Comparison of ENCODE assay signal across 9 cellular contexts in the genomic region with DNA sequence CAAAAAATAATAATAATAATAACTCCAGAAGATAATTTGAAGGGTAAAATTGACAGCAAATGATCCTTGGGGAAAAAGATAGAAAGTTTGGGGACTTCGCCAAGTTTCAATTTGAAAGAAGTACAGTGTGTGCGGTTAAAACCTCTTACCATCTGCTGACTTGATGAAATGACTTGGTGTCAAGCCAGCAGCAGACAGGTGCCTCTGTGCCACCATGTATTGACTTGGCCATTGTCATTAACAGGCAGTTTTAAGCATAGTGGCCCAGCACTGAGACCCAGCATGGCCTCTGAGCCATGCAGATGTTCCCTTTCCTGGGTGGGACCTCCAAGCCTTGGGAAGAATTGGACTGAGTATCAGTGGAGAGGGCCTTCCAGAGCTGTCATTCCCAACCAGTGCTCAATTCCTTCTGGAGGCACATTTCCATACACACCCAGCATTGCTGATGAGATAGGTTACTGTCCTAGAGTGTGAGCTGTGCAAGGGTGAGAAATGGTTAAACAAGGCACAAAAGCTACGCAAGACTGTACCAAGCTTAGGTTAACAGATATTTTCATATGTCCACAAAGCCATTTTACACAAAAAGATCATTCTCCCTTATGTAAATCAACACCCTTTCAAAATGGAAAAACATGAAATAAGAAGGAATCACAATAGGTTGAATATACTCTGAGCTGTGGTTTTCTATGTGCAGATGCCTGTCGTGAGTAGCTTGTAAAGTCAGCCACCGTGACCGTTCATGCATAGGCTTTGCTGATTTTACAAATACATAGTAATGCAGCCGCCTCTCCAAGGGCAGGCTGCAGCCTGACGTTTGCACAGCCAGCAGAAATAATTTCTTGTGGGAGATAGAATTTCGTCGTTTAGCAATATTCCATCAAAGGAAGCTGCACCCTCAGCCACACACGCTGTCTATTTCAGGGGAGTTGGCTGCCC. TPM values are rescaled to one million over a fixed set of nuclear protein-coding genes. Genes with fewer than 3 reads are reported as not detected.
DNase-seq lines count a peak whose midpoint lies in the region; ATAC-seq and TF ChIP-seq lines count a peak whose summit lies in the region.
"Had no signal": no experiment of that assay in that cellular context is flagged by ENCODE, and none has a peak within 500 bp of the region (broad histone marks: within the 10 kb centered on the region; RNA-seq: fewer than 3 reads in every experiment).

No MANE protein-coding gene starts in this region.

- no peaks in the 10 kb centered on the region; the same call in 1 of the 2 replicates for H3K9me1 ChIP-seq in IMR-90 (ENCODE audit: insufficient read depth, low read length)

- no peak overlapping the region for H2BK20ac ChIP-seq in IMR-90 (ENCODE audit: low read depth, low read length)

- no peak overlapping the region for H3K14ac ChIP-seq in IMR-90 (replicated peaks; ENCODE audit: low read depth, low read length)

- TF ChIP-seq RAD21 in IMR-90 (IDR thresholded peaks at IDR 0.05; ENCODE audit: low read length), result no peak

- no peak overlapping the region for H2AFZ ChIP-seq in IMR-90 (replicated peaks; ENCODE audit: low read length, poor library complexity)

- H3K4me3 ChIP-seq in GM12864 (ENCODE audit: low read depth, low read length), result no peak overlapping the region
- no peak overlapping the region for H3K4me3 ChIP-seq in IMR-90 (ENCODE audit: insufficient read depth, low read depth, low read length)
- H3K4me3 ChIP-seq in adipocyte (ENCODE audit: low read length), result no peak overlapping the region
- no peak overlapping the region for H3K4me3 ChIP-seq in dorsolateral prefrontal cortex

- H3K9me3 Mint-ChIP-seq in activated T-cell treated with anti-CD3 and anti-CD28 coated beads, Interleukin-2, amount 50 U/mL, for 4 hours, result no peaks in the 10 kb centered on the region

- no peaks in the 10 kb centered on the region for H3K4me1 Mint-ChIP-seq in activated T-cell treated with anti-CD3 and anti-CD28 coated beads, Interleukin-2, amount 50 U/mL, for 4 hours (ENCODE audit: low read depth)

- no peak overlapping the region for H2AK5ac ChIP-seq in IMR-90 (ENCODE audit: low read depth, low read length)

- H3K36me3 Mint-ChIP-seq in activated T-cell treated with anti-CD3 and anti-CD28 coated beads, Interleukin-2, amount 50 U/mL, for 4 hours (ENCODE audit: insufficient read depth), result no peaks in the 10 kb centered on the region

- dilution Hi-C loops in IMR-90 (cut with HindIII; ENCODE audit: low sequenced_read_pairs, unreplicated experiment), result no loop called here

- CTCF ChIA-PET in IMR-90 (lab: Yijun Ruan, JAX), result no interaction called here

- H3K9ac ChIP-seq in IMR-90 (ENCODE audit: low read depth, low read length) (no peak overlapping the region), adipocyte (ENCODE audit: low read length) (no peak overlapping the region)

- no peak for TF ChIP-seq POLR2A in IMR-90 (IDR thresholded peaks at IDR 0.05; ENCODE audit: low read depth, low read length)

- H3K4ac ChIP-seq in IMR-90 (ENCODE audit: low read depth, low read length), result no peak overlapping the region

- no peak overlapping the region for H3K56ac ChIP-seq in IMR-90 (ENCODE audit: extremely low read depth, insufficient read depth, low read length)

- in situ Hi-C loops in IMR-90 (cut with MboI; ENCODE audit: low sequenced_read_pairs), result no loop called here

- no peak overlapping the region for H4K5ac ChIP-seq in IMR-90 (ENCODE audit: low read depth, low read length)

- peak; percentile 84 for ATAC-seq in GM21737 (IDR thresholded peaks at IDR 0.05; ENCODE audit: unreplicated experiment)
- no peak for ATAC-seq in IMR-90 (ENCODE audit: low read depth)
- ATAC-seq in activated T-cell treated with anti-CD3 and anti-CD28 coated beads, Interleukin-2, amount 50 U/mL, for 4 hours, result no peak

- no peaks in the 10 kb centered on the region for H4K20me1 ChIP-seq in IMR-90 (ENCODE audit: insufficient read depth, low read length)

- peaks cover 6% of the 10 kb centered on the region; the same call in 1 of the 2 replicates for H3K4me1 ChIP-seq in IMR-90 (ENCODE audit: control insufficient read depth, insufficient read depth, low read length)
- H3K4me1 ChIP-seq in adipocyte (ENCODE audit: control insufficient read depth, insufficient read depth, low read length), result peaks cover 14% of the 10 kb centered on the region

- H2BK15ac ChIP-seq in IMR-90 (ENCODE audit: low read depth, low read length), result no peak overlapping the region

- H3K27ac ChIP-seq in IMR-90 (ENCODE audit: insufficient read depth, low read length), result no peak overlapping the region
- no peak overlapping the region for H3K27ac ChIP-seq in dorsolateral prefrontal cortex

- H3K9me3 ChIP-seq in IMR-90 (ENCODE audit: control insufficient read depth, insufficient read depth, low read length) (no peaks in the 10 kb centered on the region), adipocyte (ENCODE audit: control insufficient read depth, low read length) (no peaks in the 10 kb centered on the region)

- WGBS in IMR-90 (ENCODE audit: extremely low coverage in 2 of 2, insufficient read length in 1 of 2), 2 experiments, result 100% methylated on average over 2 of the region's 11 CpGs; no CpG with 5 or more reads in 1 of the 2 experiments

- no peak overlapping the region for H3K18ac ChIP-seq in IMR-90 (ENCODE audit: low read depth, low read length)

- H3K79me1 ChIP-seq in IMR-90 (ENCODE audit: low read depth in 1 of 2, low read length in 2 of 2), result no peaks in the 10 kb centered on the region

- POLR2A ChIA-PET in IMR-90 (lab: Charles Lee; ENCODE audit: unreplicated experiment), result no interaction called here

- no peak overlapping the region for H4K91ac ChIP-seq in IMR-90 (ENCODE audit: insufficient read depth, low read depth, low read length)

- no peak overlapping the region for H4K8ac ChIP-seq in IMR-90 (ENCODE audit: low read depth in 2 of 2, low read length in 2 of 2)

- H3K23ac ChIP-seq in IMR-90 (ENCODE audit: low read depth, low read length), result no peak overlapping the region

- H3K4me3 Mint-ChIP-seq in activated T-cell treated with anti-CD3 and anti-CD28 coated beads, Interleukin-2, amount 50 U/mL, for 4 hours, result no peak overlapping the region

- H3K27me3 Mint-ChIP-seq in activated T-cell treated with anti-CD3 and anti-CD28 coated beads, Interleukin-2, amount 50 U/mL, for 4 hours (ENCODE audit: low read depth), result peaks cover 8% of the 10 kb centered on the region

- DNase-seq in GM12864 (ENCODE audit: low read depth) (peak; percentile 60), IMR-90 (no peak), adipocyte (ENCODE audit: low read depth) (peak; percentile 22), dorsolateral prefrontal cortex (no peak)
- no peak for DNase-seq in stimulated activated CD4-positive, alpha-beta T cell treated with anti-CD3 and anti-CD28 coated beads, Interleukin-2, amount 100 ng/mL, for 24 hours
- no peak for DNase-seq in stimulated activated CD4-positive, alpha-beta T cell treated with anti-CD3 and anti-CD28 coated beads, Interleukin-4, amount 100 ng/mL, for 4 hours
- no peak for DNase-seq in activated T-cell treated with anti-CD3 and anti-CD28 coated beads, Interleukin-2, amount 50 U/mL, for 4 hours
- DNase-seq: caudate nucleus had no signal

- intact Hi-C loops in IMR-90 (cut with micrococcal nuclease) (no loop called here), dorsolateral prefrontal cortex (cut with DNase I) (no loop called here)

- peak overlapping the region; percentile 73 for H2AK9ac ChIP-seq in IMR-90 (replicated peaks; ENCODE audit: low read depth, low read length, poor library complexity)

- no peak overlapping the region for H2BK120ac ChIP-seq in IMR-90 (ENCODE audit: low read depth, low read length)

- H3K27me3 ChIP-seq in IMR-90 (ENCODE audit: control insufficient read depth, insufficient read depth, low read length) (peaks cover 12% of the 10 kb centered on the region), adipocyte (replicated peaks; ENCODE audit: control insufficient read depth, insufficient read depth, low read length) (peaks cover 7% of the 10 kb centered on the region), dorsolateral prefrontal cortex (peaks cover 0 to 71% (median 0%) of the 10 kb centered on the region in 45 donors)

- H3K36me3 ChIP-seq in IMR-90 (ENCODE audit: control insufficient read depth, insufficient read depth, low read length), result no peaks in the 10 kb centered on the region
- no peaks in the 10 kb centered on the region for H3K36me3 ChIP-seq in adipocyte (ENCODE audit: control insufficient read depth, insufficient read depth, low read length, severe bottlenecking)

- TF ChIP-seq CTCF in GM12864 (IDR thresholded peaks at IDR 0.05; ENCODE audit: low read depth, low read length, missing control alignments) (no peak), IMR-90 (conservative IDR thresholded peaks at IDR 0.05; ENCODE audit: low read depth, low read length) (no peak), dorsolateral prefrontal cortex (IDR thresholded peaks at IDR 0.05 in 54 of 56, conservative IDR thresholded peaks at IDR 0.05 in 2 of 56; ENCODE audit: low read depth in 1 of 56, partially characterized antibody in 56 of 56) (no peak)

- no TSS peak for BruUV-seq in IMR-90 (replicated peaks; lab: Mats Ljungman, UMichigan)

- H2BK5ac ChIP-seq in IMR-90 (ENCODE audit: low read depth, low read length, poor library complexity, severe bottlenecking), result no peak overlapping the region

- no peak overlapping the region for H3K4me2 ChIP-seq in IMR-90 (ENCODE audit: low read depth, low read length)

TF ChIP-seq in IMR-90, 13 proteins besides CTCF, POLR2A, EP300 and RAD21:
- no peak for TF ChIP-seq RCOR1 (IDR thresholded peaks at IDR 0.05; ENCODE audit: insufficient replicate concordance, low read length)
- no peak for TF ChIP-seq MAZ (IDR thresholded peaks at IDR 0.05; ENCODE audit: borderline replicate concordance, low read depth, low read length)

RNA-seq across cellular contexts. Expression of gene FBXW7, which starts 59.4 kb away (rescaled TPM):
- total RNA-seq in IMR-90 (2012; rRNA removed) (27.4 and 64.7 TPM in 2 replicates), dorsolateral prefrontal cortex (100 to 1,000 TPM; 126 to 372 (median 279) TPM)
- 7.1 and 7.2 TPM in 2 replicates for polyA plus RNA-seq in IMR-90 (2012; rRNA removed)
- 0.65 and 0.87 TPM in 2 replicates for polyA plus RNA-seq in IMR-90 (2012; cell fraction: cytosol; rRNA removed)
- polyA plus RNA-seq in IMR-90 (2012; cell fraction: nucleus; rRNA removed; ENCODE audit: low replicate concordance), result 6.0 and 56.0 TPM in 2 replicates
- 10 to 100 TPM; 38.8 to 41.4 (median 39.1) TPM for total RNA-seq in activated T-cell treated with anti-CD3 and anti-CD28 coated beads, Interleukin-2, amount 50 U/mL, for 4 hours

Comparison
In these comparisons a context has a peak if more than half of its experiments do, and no peak if none do; other contexts are left out.
1. DNase-seq: peak in GM12864 (single experiment) and adipocyte (single experiment); none in IMR-90 (single experiment), stimulated activated CD4-positive, alpha-beta T cell treated with anti-CD3 and anti-CD28 coated beads, Interleukin-2, amount 100 ng/mL, for 24 hours (0 of 2), dorsolateral prefrontal cortex (0 of 10), stimulated activated CD4-positive, alpha-beta T cell treated with anti-CD3 and anti-CD28 coated beads, Interleukin-4, amount 100 ng/mL, for 4 hours (0 of 2) and activated T-cell treated with anti-CD3 and anti-CD28 coated beads, Interleukin-2, amount 50 U/mL, for 4 hours (single experiment).